8 cellular contexts compared by ENCODE assay signal in genomic region chr6:2989332-2990178, GRCh38.
A peak's percentile ranks its signal among the peaks of the same experiment; 100 is the strongest.
DNase-seq lines count a peak whose midpoint lies in the region; ATAC-seq and TF ChIP-seq lines count a peak whose summit lies in the region.

No MANE protein-coding gene starts in this region.

- H3K4me3 ChIP-seq in astrocyte of the cerebellum (ENCODE audit: low read depth, low read length): peak overlapping the region; percentile 71
- peak overlapping the region; percentile 92 for H3K4me3 ChIP-seq in rectal smooth muscle tissue (ENCODE audit: low read length)

- peak overlapping the region; percentile 92 for H3K27ac ChIP-seq in rectal smooth muscle tissue (ENCODE audit: low read depth, low read length)

- H3K27me3 ChIP-seq in rectal smooth muscle tissue (ENCODE audit: control insufficient read depth, insufficient read depth, low read length): no peaks in the 10 kb centered on the region

- peak; percentile 73 for TF ChIP-seq POLR2A in GM18505 (IDR thresholded peaks at IDR 0.05; ENCODE audit: borderline replicate concordance, extremely low read depth, insufficient read depth, insufficient read length)

- in situ Hi-C loops in astrocyte of the cerebellum (cut with HindIII; ENCODE audit: low sequenced_read_pairs): no loop called here

- H3K36me3 ChIP-seq in rectal smooth muscle tissue (ENCODE audit: control insufficient read depth, insufficient read depth, low read length): no peaks in the 10 kb centered on the region

- H3K4me1 ChIP-seq in rectal smooth muscle tissue (ENCODE audit: control insufficient read depth, insufficient read depth, low read length): peaks cover 11% of the 10 kb centered on the region

- peak overlapping the region; percentile 39 for H3K9ac ChIP-seq in rectal smooth muscle tissue (ENCODE audit: low read length)

- TF ChIP-seq CTCF in astrocyte of the cerebellum (IDR thresholded peaks at IDR 0.05; ENCODE audit: low read depth, low read length, missing control alignments): no peak

- DNase-seq in NCI-H2029 (lab: John Stamatoyannopoulos, UW): peak; percentile 100
- peak; percentile 67 for DNase-seq in T-helper 22 cell (ENCODE audit: low read depth)
- peak; percentile 95 for DNase-seq in astrocyte of the cerebellum (ENCODE audit: low read depth)
- DNase-seq in hepatic stellate cell (ENCODE audit: low spot score): peak; percentile 68
- no peak for DNase-seq in 8988T

- ATAC-seq in GM18505 (IDR thresholded peaks at IDR 0.05; ENCODE audit: unreplicated experiment) (peak; percentile 65), HG02970 (IDR thresholded peaks at IDR 0.05; ENCODE audit: low FRiP score, unreplicated experiment) (peak; percentile 62)
